Comparison of ENCODE assay signal across 9 cellular contexts in the genomic region with DNA sequence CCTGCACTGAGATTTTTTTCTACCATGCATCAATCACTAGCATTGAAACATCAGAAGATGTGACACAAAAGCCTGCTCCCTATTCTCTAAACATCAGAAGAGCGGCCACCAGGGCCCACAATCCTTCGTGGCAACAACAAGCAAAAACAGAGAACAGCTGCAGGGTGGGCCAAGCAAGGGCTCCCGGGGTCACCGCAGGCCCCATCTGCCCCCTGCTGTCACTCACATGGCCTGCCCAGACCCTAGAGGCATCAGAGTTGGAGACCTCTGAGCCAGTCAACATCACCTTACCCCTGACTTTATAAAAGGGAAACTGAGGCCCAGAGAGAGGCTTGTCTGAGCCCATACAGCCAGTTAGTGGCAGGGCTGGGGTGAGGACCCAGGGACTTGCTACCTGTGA. TPM values are rescaled to one million over a fixed set of nuclear protein-coding genes. Genes with fewer than 3 reads are reported as not detected.
DNase-seq lines count a peak whose midpoint lies in the region; ATAC-seq, FAIRE-seq and TF ChIP-seq lines count a peak whose summit lies in the region.
"Had no signal": no experiment of that assay in that cellular context is flagged by ENCODE, and none has a peak within 500 bp of the region (broad histone marks: within the 10 kb centered on the region; RNA-seq: fewer than 3 reads in every experiment).

No MANE protein-coding gene starts in this region.

- H3K4me1 Mint-ChIP-seq in HFFc6 (ENCODE audit: low read depth), result peaks cover 28% of the 10 kb centered on the region

- no peaks in the 10 kb centered on the region for H3K36me3 ChIP-seq in DND-41 (ENCODE audit: insufficient read depth, low read length)
- no peaks in the 10 kb centered on the region for H3K36me3 ChIP-seq in K562 (ENCODE audit: control insufficient read depth, insufficient read depth, low read length)
- peaks cover 42% of the 10 kb centered on the region for H3K36me3 ChIP-seq in neutrophil

- CTCF ChIA-PET in K562 (lab: Yijun Ruan, JAX; ENCODE audit: low intra/inter-chr PET ratio), result no interaction called here

- in situ Hi-C loops in K562 (cut with MboI), result no loop called here

- intact Hi-C loops in K562 (cut with micrococcal nuclease), result no loop called here

- H3K27ac ChIP-seq in DND-41 (ENCODE audit: low read length) (peak overlapping the region; percentile 90), K562 (ENCODE audit: extremely low read depth, low read depth, low read length) (no peak overlapping the region), neutrophil (peak overlapping the region; percentile 100)

- BruUV-seq in K562 (replicated peaks; lab: Mats Ljungman, UMichigan), result no TSS peak

- no peak for TF ChIP-seq CTCF in DND-41 (IDR thresholded peaks at IDR 0.05; ENCODE audit: borderline replicate concordance, extremely low read depth, low read length, poor library complexity, severe bottlenecking)
- peak; percentile 7; the same call in 1 of the 2 replicates for TF ChIP-seq CTCF in HFFc6 (IDR thresholded peaks at IDR 0.05)
- TF ChIP-seq CTCF in K562 (IDR thresholded peaks at IDR 0.05 in 2 of 3, conservative IDR thresholded peaks at IDR 0.05 in 1 of 3; ENCODE audit: insufficient read depth in 2 of 3, low read depth in 1 of 3, low read length in 3 of 3), result no peak
- no peak for TF ChIP-seq CTCF in neutrophil (IDR thresholded peaks at IDR 0.05)

- H3K4me2 ChIP-seq in DND-41 (ENCODE audit: insufficient read depth, low read length) (peak overlapping the region; percentile 76), K562 (ENCODE audit: insufficient read depth, low read length) (0 out of 2 replicates have a peak overlapping the region, but pooled peaks have one; percentile 53)

- TF ChIP-seq RAD21 in K562 (CRISPR knock-in tag; conservative IDR thresholded peaks at IDR 0.05 in 1 of 2, IDR thresholded peaks at IDR 0.05 in 1 of 2), result no peak

- DNase-seq in DND-41, result no peak
- no peak for DNase-seq in HFFc6
- DNase-seq in K562 (ENCODE audit: extremely low read depth in 1 of 4, low spot score in 3 of 4), result no peak
- no peak for DNase-seq in dermis blood vessel endothelial cell
- DNase-seq in medulla oblongata (ENCODE audit: extremely low spot score), result no peak
- DNase-seq in SHP77 treated with DMSO at 0.1 percent for 48 hours (lab: John Stamatoyannopoulos, UW), result no peak

- no peaks in the 10 kb centered on the region for H3K9me1 ChIP-seq in K562 (ENCODE audit: control insufficient read depth, insufficient read depth, low read length)

- H3K4me3 ChIP-seq in DND-41 (ENCODE audit: low read depth in 1 of 2, low read length in 2 of 2), result peak overlapping the region in 1 of 2 experiments; percentile 74; a peak in 2 of 4 replicates
- H3K4me3 ChIP-seq in K562, result no peak overlapping the region
- H3K4me3 ChIP-seq in neutrophil (ENCODE audit: low read depth in 1 of 2, low read length in 1 of 2), result peak overlapping the region; percentile 95 to 98

- H3K9me3 ChIP-seq in DND-41 (ENCODE audit: insufficient read depth, low read length, severe bottlenecking) (no peaks in the 10 kb centered on the region), K562 (replicated peaks; ENCODE audit: control insufficient read depth, insufficient read depth, low read depth, low read length) (no peaks in the 10 kb centered on the region), neutrophil (no peaks in the 10 kb centered on the region)

- TF ChIP-seq EP300 in K562 (IDR thresholded peaks at IDR 0.05; ENCODE audit: low read length), result no peak

- no peaks in the 10 kb centered on the region; the same call in 1 of the 2 replicates for H3K36me3 Mint-ChIP-seq in HFFc6 (ENCODE audit: low read depth)

- H3K79me2 ChIP-seq in DND-41 (ENCODE audit: insufficient read depth, low read length) (peaks cover 34% of the 10 kb centered on the region), K562 (ENCODE audit: control insufficient read depth, insufficient read depth, low read length) (peaks cover 21% of the 10 kb centered on the region; the same call in 2 of the 3 replicates)

- H3K4me3 Mint-ChIP-seq in HFFc6, result no peak overlapping the region

- H3K27me3 ChIP-seq in DND-41 (ENCODE audit: insufficient read depth, low read length, poor library complexity) (no peaks in the 10 kb centered on the region), K562 (ENCODE audit: control insufficient read depth in 2 of 2, insufficient read depth in 2 of 2, low read length in 2 of 2) (no peaks in the 10 kb centered on the region), neutrophil (no peaks in the 10 kb centered on the region)

- POLR2A ChIA-PET in K562 (lab: Yijun Ruan, JAX), result interaction anchor here (0.6 to 4.3 kb wide), 4 partner anchors 10 to 38 kb away, joined by 3 to 22 read pairs (median 3); no protein-coding TSS in a partner anchor

- H2AFZ ChIP-seq in DND-41 (ENCODE audit: low read depth, low read length), result no peak overlapping the region
- no peak overlapping the region for H2AFZ ChIP-seq in K562 (ENCODE audit: low read depth, low read length)

- H4K20me1 ChIP-seq in DND-41 (ENCODE audit: insufficient read depth, low read length) (peaks cover 9% of the 10 kb centered on the region), K562 (replicated peaks; ENCODE audit: control insufficient read depth, insufficient read depth, low read length) (no peaks in the 10 kb centered on the region)

- H3K4me1 ChIP-seq in DND-41 (ENCODE audit: insufficient read depth, low read length), result peaks cover 53% of the 10 kb centered on the region
- peaks cover 55 to 61% of the 10 kb centered on the region in 2 experiments for H3K4me1 ChIP-seq in K562 (replicated peaks in 1 of 2; ENCODE audit: control insufficient read depth in 2 of 2, insufficient read depth in 2 of 2, low read length in 2 of 2)
- H3K4me1 ChIP-seq in neutrophil (ENCODE audit: control insufficient read depth in 1 of 2, insufficient read depth in 1 of 2, low read depth in 1 of 2, low read length in 1 of 2), result peaks cover 90 to 97% of the 10 kb centered on the region in 2 experiments

- peak overlapping the region; percentile 68 for H3K9ac ChIP-seq in DND-41 (ENCODE audit: low read depth, low read length)
- H3K9ac ChIP-seq in K562 (ENCODE audit: insufficient read depth in 1 of 2, low read depth in 2 of 2, low read length in 2 of 2), result peak overlapping the region in 1 of 2 experiments; percentile 70; a peak in 1 of 4 replicates

- WGBS in K562 (ENCODE audit: insufficient coverage, low coverage, missing lambda C conversion rate), result 93% methylated on average over 4 of the region's 4 CpGs

- H3K27me3 Mint-ChIP-seq in HFFc6 (ENCODE audit: insufficient read depth), result peaks cover 17% of the 10 kb centered on the region; the same call in 1 of the 2 replicates

- TF ChIP-seq POLR2A in K562 (conservative IDR thresholded peaks at IDR 0.05), result no peak

- no peaks in the 10 kb centered on the region for H3K9me3 Mint-ChIP-seq in HFFc6

- ATAC-seq in DND-41 (ENCODE audit: insufficient read depth, low read depth) (no peak), K562 (no peak), HG03521 (IDR thresholded peaks at IDR 0.05; ENCODE audit: unreplicated experiment) (no peak)

- H3K27ac Mint-ChIP-seq in HFFc6, result no peak overlapping the region

- no peak for FAIRE-seq in K562 (lab: Jason Lieb, UNC)
- FAIRE-seq: colon had no signal

TF ChIP-seq in K562, 482 proteins besides CTCF, POLR2A, EP300 and RAD21 (continues in another document):
- TF ChIP-seq TEAD4 (IDR thresholded peaks at IDR 0.05; ENCODE audit: low read length), result no peak
- 0 out of 2 replicates have a peak, but pooled peaks have one; percentile 57 for TF ChIP-seq TEAD4 (CRISPR knock-in tag; IDR thresholded peaks at IDR 0.05; ENCODE audit: borderline replicate concordance)

RNA-seq across cellular contexts. Expression of a gene that starts 1.8 kb away (rescaled TPM):
- total RNA-seq in HFFc6 (2021; fragmentation: NEBNext Ultra II Directional; extraction: Animal tissue kit (Norgen Biotek cat#: 25700)), result under 1 TPM; 0.38 to 0.81 (median 0.63) TPM
- total RNA-seq in K562 (2011; cell fraction: chromatin; rRNA removed; ENCODE audit: low replicate concordance), result 11.2 and 16.2 TPM in 2 replicates
- 19.8 and 22.9 TPM in 2 replicates for total RNA-seq in K562 (2011; cell fraction: nucleolus; rRNA removed)
- 20.3 and 27.1 TPM in 2 replicates for total RNA-seq in K562 (2011; cell fraction: nucleoplasm; rRNA removed)
- total RNA-seq in K562 (2014; rRNA removed), result 10.7 and 12.3 TPM in 2 replicates
- total RNA-seq in K562 (2014; rRNA removed; fragmentation: Illumina TruSeq; extraction: Trizol), result 11.7 and 13.2 TPM in 2 replicates
- total RNA-seq in K562 (2015; rRNA removed; fragmentation: Illumina TruSeq; extraction: Trizol), result 44.3 and 44.7 TPM in 2 replicates
- total RNA-seq in K562 (2021), result 30.3 and 33.8 TPM in 2 replicates
- polyA plus RNA-seq in K562 (2011; rRNA removed), result 42.5 and 418 TPM in 2 replicates
- 103 and 599 TPM in 2 replicates for polyA plus RNA-seq in K562 (2011; cell fraction: cytosol; rRNA removed)
- 41.2 and 275 TPM in 2 replicates for polyA plus RNA-seq in K562 (2011; cell fraction: nucleus; rRNA removed)
- polyA plus RNA-seq in K562 (2012), result 63.5 and 133 TPM in 2 replicates
- 44.5 and 47.3 TPM in 2 replicates for polyA plus RNA-seq in K562 (2014; fragmentation: Illumina TruSeq; extraction: Trizol)
- polyA plus RNA-seq in K562 (2014; fragmentation: Nextera tagmentation; extraction: Ambion mirVana), result 1 to 10 TPM; 2.4 to 4.8 TPM
- 20.3 and 22.2 TPM in 2 replicates for polyA plus RNA-seq in K562 (2014; rRNA removed)
- polyA minus RNA-seq in K562 (2011; rRNA and poly(A)+ RNA removed), result 72.1 and 524 TPM in 2 replicates
- polyA minus RNA-seq in K562 (2011; cell fraction: cytosol; rRNA and poly(A)+ RNA removed), result 41.0 and 310 TPM in 2 replicates
- 7.7 and 80.9 TPM in 2 replicates for polyA minus RNA-seq in K562 (2011; cell fraction: nucleus; rRNA and poly(A)+ RNA removed)
- total RNA-seq in dermis blood vessel endothelial cell, result 23.1 and 39.9 TPM in 2 replicates

RNA-seq across cellular contexts. Expression of a gene that starts 32.4 kb away (rescaled TPM):
- under 1 TPM in 1 of 6 experiments, not detected in 5; 0.06 TPM for total RNA-seq in HFFc6 (2021; fragmentation: NEBNext Ultra II Directional; extraction: Animal tissue kit (Norgen Biotek cat#: 25700))
- 2.0 and 5.9 TPM in 2 replicates for total RNA-seq in K562 (2011; cell fraction: chromatin; rRNA removed; ENCODE audit: low replicate concordance)
- total RNA-seq in K562 (2011; cell fraction: nucleolus; rRNA removed), result 4.5 and 5.4 TPM in 2 replicates
- 2.7 and 4.0 TPM in 2 replicates for total RNA-seq in K562 (2011; cell fraction: nucleoplasm; rRNA removed)
- 1.8 and 1.9 TPM in 2 replicates for total RNA-seq in K562 (2014; rRNA removed)
- 0.45 and 0.51 TPM in 2 replicates for total RNA-seq in K562 (2014; rRNA removed; fragmentation: Illumina TruSeq; extraction: Trizol)
- total RNA-seq in K562 (2015; rRNA removed; fragmentation: Illumina TruSeq; extraction: Trizol), result 0.79 and 1.2 TPM in 2 replicates
- 1.8 and 2.3 TPM in 2 replicates for total RNA-seq in K562 (2021)
- polyA plus RNA-seq in K562 (2011; rRNA removed), result 0.89 and 1.5 TPM in 2 replicates
- polyA plus RNA-seq in K562 (2011; cell fraction: cytosol; rRNA removed), result 0.78 and 2.4 TPM in 2 replicates
- polyA plus RNA-seq in K562 (2011; cell fraction: nucleus; rRNA removed), result 3.5 and 9.8 TPM in 2 replicates
- 1.9 and 2.4 TPM in 2 replicates for polyA plus RNA-seq in K562 (2012)
- 1.1 and 1.6 TPM in 2 replicates for polyA plus RNA-seq in K562 (2014; fragmentation: Illumina TruSeq; extraction: Trizol)
- under 1 TPM; 0.10 to 0.18 TPM for polyA plus RNA-seq in K562 (2014; fragmentation: Nextera tagmentation; extraction: Ambion mirVana)
- polyA plus RNA-seq in K562 (2014; rRNA removed), result 1.6 and 3.6 TPM in 2 replicates
- 0.48 and 0.88 TPM in 2 replicates for polyA minus RNA-seq in K562 (2011; rRNA and poly(A)+ RNA removed)
- polyA minus RNA-seq in K562 (2011; cell fraction: cytosol; rRNA and poly(A)+ RNA removed), result 1.4 and 1.6 TPM in 2 replicates
- 1.4 and 3.4 TPM in 2 replicates for polyA minus RNA-seq in K562 (2011; cell fraction: nucleus; rRNA and poly(A)+ RNA removed)
- total RNA-seq in dermis blood vessel endothelial cell, result 0.17 TPM in 1 of 2 replicates, not detected in the other

Comparison
In these comparisons a context has a peak if more than half of its experiments do, and no peak if none do; other contexts are left out.
1. RNA of a gene that starts 1.8 kb away (total RNA-seq): 10.7 to 44.7 TPM in K562 and 23.1 to 39.9 TPM in dermis blood vessel endothelial cell; 0.38 to 0.81 TPM in HFFc6; every median in the first group is over 4 times any median in the second.